In the genomic region with DNA sequence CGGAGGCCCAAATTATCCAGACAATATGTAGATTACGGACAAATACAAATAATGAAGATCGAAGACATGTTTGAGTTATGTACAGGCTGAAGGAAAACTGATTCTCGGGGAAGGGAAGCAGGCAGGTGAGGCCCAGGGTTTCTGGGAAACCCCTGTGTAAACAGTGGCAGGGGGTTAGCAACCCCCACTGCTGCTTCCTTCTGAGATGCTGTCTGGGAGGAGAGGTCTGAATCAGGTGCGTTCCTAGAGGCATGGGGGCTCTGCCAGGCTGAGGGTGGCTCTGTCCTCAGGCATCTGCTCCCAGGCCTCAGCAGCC, we compare ENCODE assay signal across 8 cellular contexts. TPM values are rescaled to one million over a fixed set of nuclear protein-coding genes. Genes with fewer than 3 reads are reported as not detected.
DNase-seq lines count a peak whose midpoint lies in the region; ATAC-seq and TF ChIP-seq lines count a peak whose summit lies in the region.

No MANE protein-coding gene starts in this region.

- H3K27me3 ChIP-seq in layer of hippocampus (ENCODE audit: control insufficient read depth, insufficient read depth, low read length) (no peaks in the 10 kb centered on the region), thoracic aorta (replicated peaks; ENCODE audit: insufficient read depth) (no peaks in the 10 kb centered on the region)

- no peaks in the 10 kb centered on the region for H3K36me3 ChIP-seq in thoracic aorta

- peaks cover 15% of the 10 kb centered on the region for H3K4me1 Mint-ChIP-seq in activated T-cell treated with anti-CD3 and anti-CD28 coated beads, Interleukin-2, amount 50 U/mL, for 24 hours (ENCODE audit: low read depth)
- H3K4me1 Mint-ChIP-seq in activated naive CD8-positive, alpha-beta T cell treated with anti-CD3 and anti-CD28 coated beads, Interleukin-2, amount 50 U/mL, for 24 hours: peaks cover 9% of the 10 kb centered on the region

- peaks cover 5 to 8% of the 10 kb centered on the region in 2 donors for H3K4me1 ChIP-seq in thoracic aorta (ENCODE audit: control insufficient read depth in 1 of 2, low read depth in 2 of 2)

- no peaks in the 10 kb centered on the region for H3K27me3 Mint-ChIP-seq in activated T-cell treated with anti-CD3 and anti-CD28 coated beads, Interleukin-2, amount 50 U/mL, for 24 hours
- peaks cover 10% of the 10 kb centered on the region for H3K27me3 Mint-ChIP-seq in activated naive CD8-positive, alpha-beta T cell treated with anti-CD3 and anti-CD28 coated beads, Interleukin-2, amount 50 U/mL, for 24 hours

- no peak for DNase-seq in activated T-cell treated with anti-CD3 and anti-CD28 coated beads, Interleukin-2, amount 50 U/mL, for 24 hours
- DNase-seq in activated T-cell treated with anti-CD3 and anti-CD28 coated beads for 4 hours (no peak), thoracic aorta (ENCODE audit: low spot score) (no peak), D341Med (ENCODE audit: low spot score) (no peak), NCI-H510A treated with DMSO at 0.1 percent for 48 hours (lab: John Stamatoyannopoulos, UW) (no peak), mucosa of gallbladder (ENCODE audit: low spot score) (no peak)
- DNase-seq in activated naive CD8-positive, alpha-beta T cell treated with anti-CD3 and anti-CD28 coated beads, Interleukin-2, amount 50 U/mL, for 24 hours: no peak

- H3K27ac ChIP-seq in layer of hippocampus (ENCODE audit: low read depth, low read length): peak overlapping the region; percentile 78
- H3K27ac ChIP-seq in thoracic aorta: peak overlapping the region; percentile 72 to 80

- no peaks in the 10 kb centered on the region for H3K36me3 Mint-ChIP-seq in activated T-cell treated with anti-CD3 and anti-CD28 coated beads, Interleukin-2, amount 50 U/mL, for 24 hours (ENCODE audit: low read depth)
- no peaks in the 10 kb centered on the region for H3K36me3 Mint-ChIP-seq in activated naive CD8-positive, alpha-beta T cell treated with anti-CD3 and anti-CD28 coated beads, Interleukin-2, amount 50 U/mL, for 24 hours (ENCODE audit: low read depth)

- no peaks in the 10 kb centered on the region for H3K9me3 ChIP-seq in thoracic aorta

- H3K4me3 Mint-ChIP-seq in activated T-cell treated with anti-CD3 and anti-CD28 coated beads, Interleukin-2, amount 50 U/mL, for 24 hours: peak overlapping the region; percentile 65
- H3K4me3 Mint-ChIP-seq in activated naive CD8-positive, alpha-beta T cell treated with anti-CD3 and anti-CD28 coated beads, Interleukin-2, amount 50 U/mL, for 24 hours: peak overlapping the region; percentile 69

- no peak for TF ChIP-seq CTCF in thoracic aorta (IDR thresholded peaks at IDR 0.05)

- H3K9me3 Mint-ChIP-seq in activated T-cell treated with anti-CD3 and anti-CD28 coated beads, Interleukin-2, amount 50 U/mL, for 24 hours: no peaks in the 10 kb centered on the region
- H3K9me3 Mint-ChIP-seq in activated naive CD8-positive, alpha-beta T cell treated with anti-CD3 and anti-CD28 coated beads, Interleukin-2, amount 50 U/mL, for 24 hours: no peaks in the 10 kb centered on the region

- peak overlapping the region; percentile 72 for H3K4me3 ChIP-seq in thoracic aorta

- H3K27ac Mint-ChIP-seq in activated T-cell treated with anti-CD3 and anti-CD28 coated beads, Interleukin-2, amount 50 U/mL, for 24 hours: peak overlapping the region; percentile 84
- H3K27ac Mint-ChIP-seq in activated naive CD8-positive, alpha-beta T cell treated with anti-CD3 and anti-CD28 coated beads, Interleukin-2, amount 50 U/mL, for 24 hours: peak overlapping the region; percentile 55

- no peak for ATAC-seq in activated naive CD8-positive, alpha-beta T cell treated with anti-CD3 and anti-CD28 coated beads, Interleukin-2, amount 50 U/mL, for 24 hours
- no peak for ATAC-seq in thoracic aorta (ENCODE audit: insufficient number of reproducible peaks, low FRiP score, low read depth)

RNA-seq across cellular contexts. Expression of a gene that starts 7.2 kb away (rescaled TPM):
- total RNA-seq in thoracic aorta: 1 to 10 TPM; 6.8 to 7.3 TPM
- 11.5 TPM for total RNA-seq in mucosa of gallbladder
